In genomic region chr11:2466069-2466801, GRCh38 we compare ENCODE assay signal across 17 cellular contexts. TPM values are rescaled to one million over a fixed set of nuclear protein-coding genes. Genes with fewer than 3 reads are reported as not detected.
DNase-seq lines count a peak whose midpoint lies in the region; ATAC-seq and TF ChIP-seq lines count a peak whose summit lies in the region.
"Had no signal": no experiment of that assay in that cellular context is flagged by ENCODE, and none has a peak within 500 bp of the region (broad histone marks: within the 10 kb centered on the region; RNA-seq: fewer than 3 reads in every experiment).

No MANE protein-coding gene starts in this region.

- H3K9me3 Mint-ChIP-seq in activated T-cell treated with anti-CD3 and anti-CD28 coated beads, Interleukin-2, amount 50 U/mL, for 72 hours: no peaks in the 10 kb centered on the region
- H3K9me3 Mint-ChIP-seq in activated T-cell treated with anti-CD3 and anti-CD28 coated beads, Interleukin-2, amount 50 U/mL, for 24 hours: no peaks in the 10 kb centered on the region

- WGBS in spleen, 5 donors: 64 to 84% (median 80%) methylated on average over 6 to 9 of the region's 9 CpGs

- H3K4me3 ChIP-seq in coronary artery (no peak overlapping the region), spleen (no peak overlapping the region)
- H3K4me3 ChIP-seq: GM23248 had no signal

- DNase-seq in activated T-cell treated with anti-CD3 and anti-CD28 coated beads, Interleukin-2, amount 50 U/mL, for 72 hours: no peak
- no peak for DNase-seq in activated T-cell treated with anti-CD3 and anti-CD28 coated beads, Interleukin-2, amount 50 U/mL, for 24 hours
- DNase-seq in GM13976 (ENCODE audit: low spot score) (peak; percentile 38), coronary artery (ENCODE audit: low spot score) (peak; percentile 58), spleen (peak; percentile 73), glomerular visceral epithelial cell (ENCODE audit: extremely low spot score) (no peak), H4 (ENCODE audit: low spot score) (no peak), HuH-7 (ENCODE audit: low spot score) (no peak)
- DNase-seq: cerebellar nuclear complex; foreskin fibroblast; GM23248; NCI-H2081 treated with DMSO at 0.1 percent for 48 hours; NCI-H69; stimulated activated CD4-positive, alpha-beta T cell treated with anti-CD3 and anti-CD28 coated beads, Interleukin-15, amount 100 ng/mL, for 24 hours had no signal

- intact Hi-C loops in spleen (cut with DNase I; ENCODE audit: low total_unique reads): no loop called here

- TF ChIP-seq POLR2A in spleen (IDR thresholded peaks at IDR 0.05): no peak

- H3K27ac Mint-ChIP-seq in activated T-cell treated with anti-CD3 and anti-CD28 coated beads, Interleukin-2, amount 50 U/mL, for 72 hours: no peak overlapping the region
- no peak overlapping the region for H3K27ac Mint-ChIP-seq in activated T-cell treated with anti-CD3 and anti-CD28 coated beads, Interleukin-2, amount 50 U/mL, for 24 hours

- no peaks in the 10 kb centered on the region for H3K27me3 Mint-ChIP-seq in activated T-cell treated with anti-CD3 and anti-CD28 coated beads, Interleukin-2, amount 50 U/mL, for 72 hours (ENCODE audit: low read depth)
- H3K27me3 Mint-ChIP-seq in activated T-cell treated with anti-CD3 and anti-CD28 coated beads, Interleukin-2, amount 50 U/mL, for 24 hours: no peaks in the 10 kb centered on the region

- in situ Hi-C loops in GM13976 (cut with MboI; ENCODE audit: low sequenced_read_pairs, unreplicated experiment): no loop called here

- no peak overlapping the region for H3K27ac ChIP-seq in coronary artery
- no peak overlapping the region for H3K27ac ChIP-seq in spleen
- H3K27ac ChIP-seq: GM23248, VCaP had no signal

- no peaks in the 10 kb centered on the region for H3K36me3 Mint-ChIP-seq in activated T-cell treated with anti-CD3 and anti-CD28 coated beads, Interleukin-2, amount 50 U/mL, for 72 hours (ENCODE audit: insufficient read depth in 2 of 2)
- no peaks in the 10 kb centered on the region for H3K36me3 Mint-ChIP-seq in activated T-cell treated with anti-CD3 and anti-CD28 coated beads, Interleukin-2, amount 50 U/mL, for 24 hours (ENCODE audit: low read depth)

- no peak for ATAC-seq in activated T-cell treated with anti-CD3 and anti-CD28 coated beads, Interleukin-2, amount 50 U/mL, for 72 hours (replicated peaks in 1 of 2)

- no peaks in the 10 kb centered on the region for H3K36me3 ChIP-seq in spleen

- H3K4me3 Mint-ChIP-seq in activated T-cell treated with anti-CD3 and anti-CD28 coated beads, Interleukin-2, amount 50 U/mL, for 72 hours: peak overlapping the region; percentile 35 to 63
- no peak overlapping the region for H3K4me3 Mint-ChIP-seq in activated T-cell treated with anti-CD3 and anti-CD28 coated beads, Interleukin-2, amount 50 U/mL, for 24 hours

- TF ChIP-seq CTCF in GM13976 (IDR thresholded peaks at IDR 0.05; ENCODE audit: borderline replicate concordance, control extremely low read depth, extremely low read depth, insufficient read depth, missing control alignments) (no peak), coronary artery (IDR thresholded peaks at IDR 0.05) (no peak), spleen (IDR thresholded peaks at IDR 0.05 in 8 of 11, conservative IDR thresholded peaks at IDR 0.05 in 3 of 11) (no peak)

- H3K27me3 ChIP-seq in spleen (replicated peaks in 1 of 7): no peaks in the 10 kb centered on the region

- peaks cover 13 to 61% (median 42%) of the 10 kb centered on the region in 6 donors for H3K4me1 ChIP-seq in spleen

- no peaks in the 10 kb centered on the region for H3K9me3 ChIP-seq in spleen

- H3K4me1 Mint-ChIP-seq in activated T-cell treated with anti-CD3 and anti-CD28 coated beads, Interleukin-2, amount 50 U/mL, for 72 hours (ENCODE audit: low read depth): peaks cover 55% of the 10 kb centered on the region
- peaks cover 62% of the 10 kb centered on the region for H3K4me1 Mint-ChIP-seq in activated T-cell treated with anti-CD3 and anti-CD28 coated beads, Interleukin-2, amount 50 U/mL, for 24 hours (ENCODE audit: low read depth)

RNA-seq across cellular contexts. Expression of gene KCNQ1, which starts 21.4 kb away (rescaled TPM):
- 10 to 100 TPM; 11.4 TPM for total RNA-seq in activated T-cell treated with anti-CD3 and anti-CD28 coated beads, Interleukin-2, amount 50 U/mL, for 72 hours
- total RNA-seq in spleen: 10 to 100 TPM; 10.9 to 21.6 (median 18.3) TPM
- polyA plus RNA-seq in spleen: 1 to 10 TPM; 3.3 to 6.5 (median 3.6) TPM
- total RNA-seq in H4 (2014; rRNA removed; shearing (Covaris generic)): 0.04 TPM in 1 of 2 replicates, not detected in the other
- total RNA-seq: GM23248 had no signal
- polyA plus RNA-seq: GM23248 had no signal

RNA-seq across cellular contexts. Expression of gene TRPM5, which starts 21.9 kb away (rescaled TPM):
- under 1 TPM in 1 of 2 donors, not detected in 1; 0.07 TPM for total RNA-seq in activated T-cell treated with anti-CD3 and anti-CD28 coated beads, Interleukin-2, amount 50 U/mL, for 72 hours
- total RNA-seq in spleen: under 1 TPM in 3 of 7 donors, not detected in 4; 0.10 to 0.16 (median 0.15) TPM
- polyA plus RNA-seq in spleen: under 1 TPM; 0.02 to 0.28 (median 0.19) TPM
- not detected in 2 replicates for total RNA-seq in H4 (2014; rRNA removed; shearing (Covaris generic))
- total RNA-seq: GM23248, lower leg skin, myocyte had no signal
- polyA plus RNA-seq: GM23248 had no signal

Comparison
In these comparisons a context has a peak if more than half of its experiments do, and no peak if none do; other contexts are left out.
1. DNase-seq: peak in GM13976 (single experiment), coronary artery (single experiment) and spleen (single experiment); none in activated T-cell treated with anti-CD3 and anti-CD28 coated beads, Interleukin-2, amount 50 U/mL, for 72 hours (0 of 2), activated T-cell treated with anti-CD3 and anti-CD28 coated beads, Interleukin-2, amount 50 U/mL, for 24 hours (single experiment), glomerular visceral epithelial cell (single experiment), H4 (single experiment) and HuH-7 (single experiment).